10 cellular contexts compared by ENCODE assay signal in genomic region chr17:37301288-37301687, GRCh38.
DNase-seq lines count a peak whose midpoint lies in the region; FAIRE-seq and TF ChIP-seq lines count a peak whose summit lies in the region.
"Had no signal": no experiment of that assay in that cellular context is flagged by ENCODE, and none has a peak within 500 bp of the region (broad histone marks: within the 10 kb centered on the region; RNA-seq: fewer than 3 reads in every experiment).

No MANE protein-coding gene starts in this region.

- no peak overlapping the region for H3K4me3 ChIP-seq in iPS-20b (ENCODE audit: low read length)
- no peak overlapping the region for H3K4me3 ChIP-seq in coronary artery

- no peaks in the 10 kb centered on the region for H3K9me3 ChIP-seq in iPS-20b (ENCODE audit: insufficient read depth, low read depth, low read length)

- no peaks in the 10 kb centered on the region for H3K27me3 ChIP-seq in iPS-20b (ENCODE audit: insufficient read depth, low read length)

- no peak for TF ChIP-seq CTCF in coronary artery (IDR thresholded peaks at IDR 0.05)

- DNase-seq in NCI-H2107 treated with DMSO at 0.1 percent for 48 hours (lab: John Stamatoyannopoulos, UW; ENCODE audit: unreplicated experiment) (peak; percentile 41), NCI-H2107 (lab: John Stamatoyannopoulos, UW) (no peak), cerebellum (ENCODE audit: low spot score) (peak; percentile 41), superior temporal gyrus (ENCODE audit: extremely low spot score) (peak; percentile 78), EL (no peak), coronary artery (ENCODE audit: low spot score) (no peak), HTR-8/SVneo (ENCODE audit: insufficient read length, low spot score) (no peak)
- DNase-seq: effector memory CD8-positive, alpha-beta T cell had no signal

- H3K36me3 ChIP-seq in iPS-20b (ENCODE audit: insufficient read depth, low read depth, low read length), result peaks cover 14% of the 10 kb centered on the region; the same call in 1 of the 2 replicates

- H3K27ac ChIP-seq in iPS-20b (ENCODE audit: low read length) (no peak overlapping the region), coronary artery (no peak overlapping the region)

- H3K9ac ChIP-seq in iPS-20b (ENCODE audit: low read depth, low read length), result peak overlapping the region; percentile 43; the same call in 1 of the 2 replicates

- peaks cover 28% of the 10 kb centered on the region for H3K4me1 ChIP-seq in iPS-20b (ENCODE audit: insufficient read depth, low read length)

- FAIRE-seq in HTR-8/SVneo (lab: Jason Lieb, UNC), result no peak
- FAIRE-seq: TTC549 had no signal

Comparison
In these comparisons a context has a peak if more than half of its experiments do, and no peak if none do; other contexts are left out.
1. DNase-seq: peak in NCI-H2107 treated with DMSO at 0.1 percent for 48 hours (single experiment), cerebellum (single experiment) and superior temporal gyrus (single experiment); none in NCI-H2107 (single experiment), EL (single experiment), coronary artery (single experiment) and HTR-8/SVneo (single experiment).